ENCODE assay signal across 17 cellular contexts in the genomic region with DNA sequence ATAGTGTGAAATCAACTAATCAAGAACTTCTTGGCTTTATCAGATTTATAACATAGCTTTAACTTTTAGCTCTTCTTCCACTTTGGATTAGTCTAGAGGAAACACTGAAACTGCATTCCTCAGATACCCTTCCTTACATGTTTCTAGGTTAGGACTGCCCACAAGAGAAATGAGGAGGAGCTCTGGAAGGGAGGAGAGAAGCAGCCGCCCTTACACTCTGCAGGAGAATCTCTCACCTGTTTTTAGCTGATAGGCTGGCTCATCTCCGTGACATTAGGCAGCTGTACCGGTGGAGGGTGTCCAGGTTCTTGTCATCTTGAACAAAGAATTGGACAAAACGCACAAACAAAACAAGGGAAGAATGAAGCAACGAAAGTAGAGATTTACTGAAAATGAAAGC.
DNase-seq lines count a peak whose midpoint lies in the region; ATAC-seq, FAIRE-seq and TF ChIP-seq lines count a peak whose summit lies in the region.
"Had no signal": no experiment of that assay in that cellular context is flagged by ENCODE, and none has a peak within 500 bp of the region (broad histone marks: within the 10 kb centered on the region; RNA-seq: fewer than 3 reads in every experiment).

No MANE protein-coding gene starts in this region.

- H3K9me3 ChIP-seq in H1 (ENCODE audit: insufficient read depth in 2 of 2, low read depth in 1 of 2, low read length in 1 of 2) (no peaks in the 10 kb centered on the region), psoas muscle (no peaks in the 10 kb centered on the region), PC-3 (ENCODE audit: low read length) (no peaks in the 10 kb centered on the region), right cardiac atrium (ENCODE audit: control insufficient read depth, low read length) (no peaks in the 10 kb centered on the region)
- H3K9me3 ChIP-seq: SJSA1 had no signal

- BruUV-seq in PC-3 (replicated peaks; lab: Mats Ljungman, UMichigan), result no TSS peak

- no peak overlapping the region for H2BK20ac ChIP-seq in H1 (ENCODE audit: low read length)

- H3K23me2 ChIP-seq in H1 (ENCODE audit: low read depth, low read length), result no peaks in the 10 kb centered on the region

- TF ChIP-seq EP300 in H1 (IDR thresholded peaks at IDR 0.05; ENCODE audit: borderline replicate concordance in 1 of 2, low read depth in 2 of 2, low read length in 2 of 2), result no peak

- H2AFZ ChIP-seq in H1 (ENCODE audit: low read length), result peak overlapping the region; percentile 62; the same call in 1 of the 2 replicates
- H2AFZ ChIP-seq in PC-3 (ENCODE audit: low read length), result no peak overlapping the region

- H3K36me3 ChIP-seq in H1 (ENCODE audit: control insufficient read depth in 2 of 4, insufficient read depth in 4 of 4, low read length in 3 of 4) (no peaks in the 10 kb centered on the region), psoas muscle (ENCODE audit: insufficient read depth in 1 of 2, low read depth in 1 of 2) (no peaks in the 10 kb centered on the region), PC-3 (ENCODE audit: low read depth, low read length) (no peaks in the 10 kb centered on the region)
- H3K36me3 ChIP-seq: SJSA1 had no signal

- intact Hi-C loops in psoas muscle (cut with DNase I), result no loop called here
- intact Hi-C loops in PC-3 (cut with micrococcal nuclease), result no loop called here
- intact Hi-C loops in right cardiac atrium (cut with DNase I), result no loop called here

- H3K79me2 ChIP-seq in H1 (ENCODE audit: control insufficient read depth in 1 of 2, insufficient read depth in 2 of 2, low read length in 2 of 2) (no peaks in the 10 kb centered on the region), PC-3 (ENCODE audit: low read length) (no peaks in the 10 kb centered on the region)

- ATAC-seq in psoas muscle (no peak), PC-3 (no peak), right cardiac atrium (no peak)
- ATAC-seq: HepG2 had no signal

- no peak overlapping the region for H2AK5ac ChIP-seq in H1 (ENCODE audit: low read depth, low read length)

- no peak overlapping the region for H3K56ac ChIP-seq in H1 (replicated peaks; ENCODE audit: insufficient read length, low read depth, low read length)

- no peaks in the 10 kb centered on the region for H3K79me1 ChIP-seq in H1 (ENCODE audit: low read depth, low read length)

- H3K9me2 ChIP-seq in PC-3 (replicated peaks; ENCODE audit: low read length), result no peaks in the 10 kb centered on the region

- H3K4me1 ChIP-seq in H1 (replicated peaks in 1 of 4; ENCODE audit: control insufficient read depth in 3 of 4, insufficient read depth in 4 of 4, low read length in 3 of 4) (no peaks in the 10 kb centered on the region), psoas muscle (no peaks in the 10 kb centered on the region), PC-3 (ENCODE audit: insufficient read depth, low read length) (no peaks in the 10 kb centered on the region), right cardiac atrium (ENCODE audit: control insufficient read depth, insufficient read depth, low read length) (no peaks in the 10 kb centered on the region)
- H3K4me1 ChIP-seq: SJSA1 had no signal

- TF ChIP-seq POLR2A in H1 (IDR thresholded peaks at IDR 0.05; ENCODE audit: control extremely low read depth in 1 of 2, low read depth in 2 of 2, low read length in 2 of 2), result no peak

- H3K4ac ChIP-seq in H1 (replicated peaks; ENCODE audit: insufficient read length, low read depth, low read length), result no peak overlapping the region

- no peak overlapping the region for H4K91ac ChIP-seq in H1 (replicated peaks; ENCODE audit: insufficient read length, low read length)

- no peak overlapping the region for H2BK15ac ChIP-seq in H1 (ENCODE audit: low read length)

- FAIRE-seq in H1 (lab: Jason Lieb, UNC), result no peak
- FAIRE-seq: GM12891, HepG2 had no signal

- CTCF ChIA-PET in H1 (lab: Charles Lee; ENCODE audit: partially characterized antibody) (no interaction called here), PC-3 (lab: Charles Lee) (no interaction called here)

- no peak overlapping the region for H3K4me2 ChIP-seq in H1 (ENCODE audit: insufficient read depth in 1 of 2, low read depth in 2 of 2, low read length in 2 of 2)
- H3K4me2 ChIP-seq in PC-3 (ENCODE audit: low read length), result no peak overlapping the region

- H3K4me3 ChIP-seq in H1 (ENCODE audit: extremely low read depth in 1 of 4, insufficient read depth in 2 of 4, low read depth in 3 of 4, low read length in 4 of 4), result no peak overlapping the region
- H3K4me3 ChIP-seq in psoas muscle, result no peak overlapping the region
- H3K4me3 ChIP-seq in PC-3 (ENCODE audit: low read length), result no peak overlapping the region
- H3K4me3 ChIP-seq in right cardiac atrium (ENCODE audit: low read length), result no peak overlapping the region
- H3K4me3 ChIP-seq: SJSA1 had no signal

- H3K27me3 ChIP-seq in H1 (replicated peaks in 1 of 4; ENCODE audit: control insufficient read depth in 3 of 4, extremely low read depth in 1 of 4, insufficient read depth in 3 of 4, low read length in 3 of 4) (no peaks in the 10 kb centered on the region), psoas muscle (ENCODE audit: insufficient read depth in 3 of 3, low read length in 2 of 3) (no peaks in the 10 kb centered on the region), PC-3 (ENCODE audit: low read length) (no peaks in the 10 kb centered on the region), right cardiac atrium (ENCODE audit: control insufficient read depth, insufficient read depth) (no peaks in the 10 kb centered on the region)
- H3K27me3 ChIP-seq: SJSA1 had no signal

- WGBS in H1 (ENCODE audit: extremely low coverage in 1 of 2, insufficient coverage in 1 of 2, insufficient read length in 1 of 2, insufficient replicate concordance in 2 of 2, low coverage in 1 of 2, low lambda C conversion rate in 2 of 2, missing lambda C conversion rate in 1 of 2), 2 experiments, result 90% methylated on average over 5 of the region's 5 CpGs; no CpG with 5 or more reads in 1 of the 2 experiments
- 56 to 73% (median 65%) methylated on average over 5 of the region's 5 CpGs for WGBS in psoas muscle, 3 donors
- WGBS in right cardiac atrium, result 59% methylated on average over 5 of the region's 5 CpGs

- POLR2A ChIA-PET in H1 (lab: Charles Lee; ENCODE audit: partially characterized antibody) (no interaction called here), PC-3 (lab: Charles Lee; ENCODE audit: unreplicated experiment) (no interaction called here)

- no peak overlapping the region for H3K9ac ChIP-seq in H1 (replicated peaks in 1 of 4; ENCODE audit: extremely low read depth in 1 of 4, low read depth in 3 of 4, low read length in 3 of 4)
- H3K9ac ChIP-seq in PC-3 (ENCODE audit: low read length), result no peak overlapping the region

- no peak for TF ChIP-seq RAD21 in H1 (IDR thresholded peaks at IDR 0.05 in 1 of 2, conservative IDR thresholded peaks at IDR 0.05 in 1 of 2; ENCODE audit: low read depth in 2 of 2, low read length in 2 of 2)

- DNase-seq in A172 (ENCODE audit: low spot score) (peak; percentile 31), ELR (ENCODE audit: low read depth) (peak; percentile 23), NCI-H460 (ENCODE audit: extremely low read depth, low read depth) (peak; percentile 15), H1 (ENCODE audit: low read depth in 1 of 2, low spot score in 2 of 2) (no peak), psoas muscle (no peak), C1 segment of cervical spinal cord (lab: John Stamatoyannopoulos, UW) (no peak), PC-3 (no peak), right cardiac atrium (no peak)
- DNase-seq: DMS79; GDM1; NCI-H1105; NCI-H1694; NCI-H226; NK-92 treated with Interleukin-12 subunit alpha and Interleukin-12 subunit beta, amount 100 ng/mL, for 24 hours had no signal

- no peak overlapping the region for H2BK120ac ChIP-seq in H1 (replicated peaks; ENCODE audit: low read depth, low read length)

- H4K20me1 ChIP-seq in H1 (replicated peaks in 1 of 2; ENCODE audit: control insufficient read depth in 1 of 2, insufficient read depth in 2 of 2, low read length in 2 of 2) (no peaks in the 10 kb centered on the region), PC-3 (ENCODE audit: low read length) (no peaks in the 10 kb centered on the region)

- no peaks in the 10 kb centered on the region for H3F3A ChIP-seq in PC-3 (ENCODE audit: low read length, unreplicated experiment)

- H3K27ac ChIP-seq in H1 (ENCODE audit: low read depth, low read length) (no peak overlapping the region), psoas muscle (no peak overlapping the region), PC-3 (ENCODE audit: low read length) (no peak overlapping the region), right cardiac atrium (ENCODE audit: low read length) (no peak overlapping the region)
- H3K27ac ChIP-seq: SJSA1 had no signal

- H3K18ac ChIP-seq in H1 (ENCODE audit: extremely low read depth, low read length), result no peak overlapping the region

- no peak overlapping the region for H2BK5ac ChIP-seq in H1 (ENCODE audit: low read depth, low read length)

- no peak overlapping the region for H2BK12ac ChIP-seq in H1 (ENCODE audit: low read depth, low read length)

- no peak overlapping the region for H3K14ac ChIP-seq in H1 (ENCODE audit: insufficient read length)

- TF ChIP-seq CTCF in H1 (IDR thresholded peaks at IDR 0.05; ENCODE audit: control extremely low read depth in 1 of 3, insufficient read depth in 1 of 3, low read depth in 1 of 3, low read length in 3 of 3) (no peak), psoas muscle (IDR thresholded peaks at IDR 0.05) (no peak), PC-3 (conservative IDR thresholded peaks at IDR 0.05; ENCODE audit: low read depth, low read length) (no peak)

- no peak overlapping the region for H3K23ac ChIP-seq in H1 (ENCODE audit: insufficient read length)

- no peak overlapping the region for H4K5ac ChIP-seq in H1 (ENCODE audit: insufficient read length, low read depth, low read length)

- H4K8ac ChIP-seq in H1 (ENCODE audit: extremely low read depth, insufficient read depth, low read length), result no peak overlapping the region

TF ChIP-seq in H1, 55 proteins besides CTCF, POLR2A, EP300 and RAD21:
- TF ChIP-seq POU5F1 (IDR thresholded peaks at IDR 0.05; ENCODE audit: low read depth, low read length) (no peak), CBX8 (IDR thresholded peaks at IDR 0.05; ENCODE audit: borderline replicate concordance, low read depth, low read length) (no peak), ASH2L (IDR thresholded peaks at IDR 0.05; ENCODE audit: low read length) (no peak), SP1 (IDR thresholded peaks at IDR 0.05; ENCODE audit: low read depth, low read length) (no peak), SAP30 (IDR thresholded peaks at IDR 0.05; ENCODE audit: insufficient read depth, insufficient replicate concordance, low read length) (no peak)
- TF ChIP-seq, protein P1, sequence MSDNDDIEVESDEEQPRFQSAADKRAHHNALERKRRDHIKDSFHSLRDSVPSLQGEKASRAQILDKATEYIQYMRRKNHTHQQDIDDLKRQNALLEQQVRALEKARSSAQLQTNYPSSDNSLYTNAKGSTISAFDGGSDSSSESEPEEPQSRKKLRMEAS (IDR thresholded peaks at IDR 0.05), result no peak

Comparison
In these comparisons a context has a peak if more than half of its experiments do, and no peak if none do; other contexts are left out.
1. DNase-seq: peak in A172 (single experiment), ELR (single experiment) and NCI-H460 (single experiment); none in H1 (0 of 2), psoas muscle (0 of 2), C1 segment of cervical spinal cord (0 of 14), PC-3 (single experiment) and right cardiac atrium (0 of 3).